In genomic region chr15:52709172-52709979, GRCh38 we compare ENCODE assay signal across 1 cellular context.
TF ChIP-seq lines count a peak whose summit lies in the region.

No MANE protein-coding gene starts in this region.

TF ChIP-seq in HepG2, 621 proteins besides CTCF, POLR2A, EP300 and RAD21 (continued from another document):
- TF ChIP-seq E2F2 (CRISPR knock-in tag; IDR thresholded peaks at IDR 0.05; ENCODE audit: borderline replicate concordance) (no peak), ZMYM4 (CRISPR knock-in tag; IDR thresholded peaks at IDR 0.05) (0 out of 2 replicates have a peak, but pooled peaks have one; percentile 27), NONO (IDR thresholded peaks at IDR 0.05) (no peak), NONO (CRISPR knock-in tag; conservative IDR thresholded peaks at IDR 0.05) (peak; percentile 51; the same call in 1 of the 2 replicates), ZFP90 (CRISPR knock-in tag; IDR thresholded peaks at IDR 0.05; ENCODE audit: borderline replicate concordance) (peak; percentile 65; the same call in 1 of the 2 replicates), MLX (CRISPR knock-in tag; IDR thresholded peaks at IDR 0.05) (no peak)
